ENCODE assay signal across 28 cellular contexts in the genomic region with DNA sequence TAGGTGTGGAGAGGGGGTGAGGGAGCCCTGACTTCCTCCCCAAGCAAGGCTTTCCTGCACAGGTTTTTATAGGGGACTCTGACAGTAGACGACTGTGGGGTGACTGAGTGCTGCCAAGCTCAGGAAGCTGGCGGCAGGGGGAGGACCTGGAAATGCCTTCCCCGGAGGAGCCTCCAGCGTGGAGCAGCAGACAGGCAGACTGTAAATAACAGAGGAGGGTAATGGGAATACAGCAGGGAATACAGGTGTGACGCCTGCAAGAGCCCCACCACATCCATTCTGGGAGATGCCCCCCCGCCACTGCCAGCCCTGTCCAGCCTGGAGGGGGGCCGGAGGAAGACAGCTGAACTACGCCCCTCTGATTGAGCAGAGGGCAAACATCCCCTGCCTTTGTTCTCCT.
"Had no signal": no experiment of that assay in that cellular context is flagged by ENCODE, and none has a peak within 500 bp of the region (broad histone marks: within the 10 kb centered on the region; RNA-seq: fewer than 3 reads in every experiment).

No MANE protein-coding gene starts in this region.

- H3K4me3 ChIP-seq: left lung, lower lobe of right lung, pancreas, right atrium auricular region, right lobe of liver, smooth muscle cell, stomach, testis, thyroid gland, transverse colon, upper lobe of left lung had no signal

- H3K27ac Mint-ChIP-seq: immature natural killer cell; naive thymus-derived CD8-positive, alpha-beta T cell; nephron progenitor cell; stimulated activated naive B cell treated with anti-CD40 and anti-IgM and Interleukin-4, amounts not matched to agents 10 μg/mL and 1 μg/mL and 100 μg/mL, for 72 hours had no signal

- H3K4me1 Mint-ChIP-seq: immature natural killer cell; naive thymus-derived CD8-positive, alpha-beta T cell; stimulated activated naive B cell treated with anti-CD40 and anti-IgM and Interleukin-4, amounts not matched to agents 10 μg/mL and 1 μg/mL and 100 μg/mL, for 72 hours had no signal

- H3K9me3 ChIP-seq: left lung, lower lobe of right lung, pancreas, right atrium auricular region, right lobe of liver, stomach, testis, thyroid gland, transverse colon, upper lobe of left lung had no signal

- H3K36me3 Mint-ChIP-seq: immature natural killer cell; naive thymus-derived CD8-positive, alpha-beta T cell; stimulated activated naive B cell treated with anti-CD40 and anti-IgM and Interleukin-4, amounts not matched to agents 10 μg/mL and 1 μg/mL and 100 μg/mL, for 72 hours had no signal

- H3K27me3 Mint-ChIP-seq: stimulated activated naive B cell treated with anti-CD40 and anti-IgM and Interleukin-4, amounts not matched to agents 10 μg/mL and 1 μg/mL and 100 μg/mL, for 72 hours had no signal

- H3K9me3 Mint-ChIP-seq: immature natural killer cell; naive thymus-derived CD8-positive, alpha-beta T cell; nephron progenitor cell; stimulated activated naive B cell treated with anti-CD40 and anti-IgM and Interleukin-4, amounts not matched to agents 10 μg/mL and 1 μg/mL and 100 μg/mL, for 72 hours had no signal

- H3K27ac ChIP-seq: left lung, lower lobe of right lung, pancreas, right atrium auricular region, right lobe of liver, stomach, testis, thyroid gland, transverse colon, upper lobe of left lung had no signal

- FAIRE-seq: islet of Langerhans, kidney, pancreas had no signal

- H3K4me2 ChIP-seq: smooth muscle cell had no signal

- H3K27me3 ChIP-seq: pancreas, right atrium auricular region, right lobe of liver, testis, thyroid gland, transverse colon, upper lobe of left lung had no signal

- H3K36me3 ChIP-seq: left lung, lower lobe of right lung, pancreas, right atrium auricular region, right lobe of liver, stomach, thyroid gland, transverse colon, upper lobe of left lung had no signal

- H3K4me1 ChIP-seq: left lung, lower lobe of right lung, pancreas, right lobe of liver, stomach, testis, thyroid gland, transverse colon, upper lobe of left lung had no signal

- DNase-seq: hypothalamus; immature natural killer cell; kidney; left colon; left lung; lower lobe of right lung; mammary epithelial cell; mesenchymal stem cell; naive thymus-derived CD8-positive, alpha-beta T cell; nephron progenitor cell; nucleus accumbens; pancreas; posterior cingulate gyrus; right lobe of liver; stimulated activated CD4-positive, alpha-beta T cell treated with anti-CD3 and anti-CD28 coated beads, Interleukin-1b, Interleukin-23, amount 100 ng/mL, for 48 hours; stimulated activated CD4-positive, alpha-beta T cell treated with anti-CD3 and anti-CD28 coated beads, Interleukin-2, amount 100 ng/mL, for 48 hours; stimulated activated CD4-positive, alpha-beta T cell treated with anti-CD3 and anti-CD28 coated beads, Interleukin-4, amount 100 ng/mL, for 4 hours; stimulated activated CD8-positive, alpha-beta memory T cell treated with anti-CD3 and anti-CD28 coated beads, Interleukin-4, amount 100 ng/mL, for 48 hours; stimulated activated naive B cell treated with anti-CD40 and anti-IgM and Interleukin-4, amounts not matched to agents 10 μg/mL and 1 μg/mL and 100 μg/mL, for 72 hours; stimulated activated naive CD8-positive, alpha-beta T cell treated with anti-CD3 and anti-CD28 coated beads, Interleukin-15, Interleukin-2, amounts not matched to agents 100 U/mL and 50 U/mL, for 24 hours; stomach; testis; thyroid gland; transverse colon had no signal

- H3K4me3 Mint-ChIP-seq: immature natural killer cell; naive thymus-derived CD8-positive, alpha-beta T cell; nephron progenitor cell; stimulated activated naive B cell treated with anti-CD40 and anti-IgM and Interleukin-4, amounts not matched to agents 10 μg/mL and 1 μg/mL and 100 μg/mL, for 72 hours had no signal

- ATAC-seq: left colon; left lung; lower lobe of right lung; naive thymus-derived CD8-positive, alpha-beta T cell; pancreas; right lobe of liver; stimulated activated naive B cell treated with anti-CD40 and anti-IgM and Interleukin-4, amounts not matched to agents 10 μg/mL and 1 μg/mL and 100 μg/mL, for 72 hours; stimulated activated naive CD8-positive, alpha-beta T cell treated with anti-CD3 and anti-CD28 coated beads, Interleukin-15, Interleukin-2, amounts not matched to agents 100 U/mL and 50 U/mL, for 24 hours had no signal
